In the genomic region with DNA sequence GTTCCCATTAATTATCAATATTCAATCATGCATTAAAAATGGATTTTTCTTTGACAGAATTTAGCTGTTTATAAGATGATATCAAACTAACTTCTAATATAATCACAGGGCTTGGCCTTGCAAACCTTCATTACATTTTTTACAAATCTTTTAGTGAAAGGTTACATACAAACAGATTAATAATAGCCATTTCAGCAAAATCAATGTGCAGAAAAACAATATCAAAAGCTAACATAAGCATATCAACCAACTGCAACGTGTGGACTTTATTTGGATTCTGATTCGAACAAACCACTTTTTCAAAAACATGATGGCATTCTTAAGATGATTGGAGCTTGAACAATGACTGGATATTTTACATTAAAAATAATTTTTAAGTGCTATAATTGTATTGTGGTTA, we compare ENCODE assay signal across 8 cellular contexts.
"Had no signal": no experiment of that assay in that cellular context is flagged by ENCODE, and none has a peak within 500 bp of the region (broad histone marks: within the 10 kb centered on the region; RNA-seq: fewer than 3 reads in every experiment).

No MANE protein-coding gene starts in this region.

- H3K4me2 ChIP-seq: KMS-11 had no signal

- H3K4me1 ChIP-seq: HAP-1 had no signal

- H3K9ac ChIP-seq: GM23248, KMS-11 had no signal

- DNase-seq: GM23248, GOT3, H7, HFFc6, Karpas-422, KBM-7 had no signal

- H3K27ac ChIP-seq: GM23248, KMS-11 had no signal

- H3K36me3 ChIP-seq: HAP-1 had no signal

- H2AFZ ChIP-seq: GM23248 had no signal

- H3K4me3 ChIP-seq: GM23248, HAP-1 had no signal

- H3K9me3 ChIP-seq: HAP-1 had no signal
